10 cellular contexts compared by ENCODE assay signal in the genomic region with DNA sequence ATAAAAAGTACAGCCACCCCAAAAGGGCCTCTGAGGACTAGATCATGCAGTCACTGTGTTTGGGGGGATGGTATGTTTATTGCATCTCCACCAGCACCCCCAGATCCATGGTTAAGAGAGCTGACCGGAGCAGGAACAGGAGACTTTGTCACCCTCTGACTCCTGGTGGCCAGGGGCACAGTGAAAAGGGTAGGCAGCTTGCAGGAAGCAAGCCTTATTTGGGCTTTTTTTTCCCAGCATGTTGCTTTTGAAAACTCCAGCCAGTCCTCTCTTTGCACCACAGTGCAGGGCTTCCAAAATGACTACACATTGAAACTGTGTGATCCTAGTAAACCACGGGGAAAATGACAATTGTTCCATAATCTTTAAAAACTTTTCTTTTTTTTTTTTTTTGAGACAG. TPM values are rescaled to one million over a fixed set of nuclear protein-coding genes. Genes with fewer than 3 reads are reported as not detected.
"Had no signal": no experiment of that assay in that cellular context is flagged by ENCODE, and none has a peak within 500 bp of the region (broad histone marks: within the 10 kb centered on the region; RNA-seq: fewer than 3 reads in every experiment).

No MANE protein-coding gene starts in this region.

- H2AFZ ChIP-seq: GM23338 had no signal

- DNase-seq: H7, HFFc6, IMR-90 had no signal

- H3K4me2 ChIP-seq: GM23338 had no signal

- H3K4me3 ChIP-seq: GM23338, HAP-1, K562 had no signal

- ATAC-seq: GM23338, HCT116, K562 had no signal

- H3K9me3 ChIP-seq: HAP-1 had no signal

- H3K9me3 Mint-ChIP-seq: GM23338, HFFc6 had no signal

- H3K27ac Mint-ChIP-seq: GM23338, HFFc6 had no signal

- H3K27ac ChIP-seq: HL-60 had no signal

- H3K4me3 Mint-ChIP-seq: GM23338, HFFc6 had no signal

- FAIRE-seq: K562 had no signal

RNA-seq across cellular contexts. Expression of a gene that starts 29.8 kb away (rescaled TPM):
- total RNA-seq: H4, HFFc6, HT1080 had no signal
